ENCODE assay signal across 15 cellular contexts in the genomic region with DNA sequence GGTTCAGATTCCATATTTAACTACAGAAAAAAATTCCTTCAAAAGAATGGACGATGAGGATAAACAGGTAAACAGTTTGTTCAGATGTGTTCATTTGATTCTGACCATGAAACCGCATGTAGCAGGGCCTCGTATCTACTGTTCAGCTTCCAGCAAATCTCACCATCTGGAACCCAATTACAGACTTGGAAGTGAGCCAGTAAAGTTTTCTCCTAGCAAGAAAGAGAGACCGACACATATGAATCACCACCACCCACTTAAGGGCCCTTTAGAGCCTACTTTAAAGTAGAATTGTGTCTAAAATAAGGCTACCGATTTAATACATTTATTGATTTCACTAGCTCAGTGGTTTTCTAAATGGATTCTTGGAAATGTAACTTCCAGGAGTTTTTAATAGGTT.
DNase-seq lines count a peak whose midpoint lies in the region; ATAC-seq and TF ChIP-seq lines count a peak whose summit lies in the region.
"Had no signal": no experiment of that assay in that cellular context is flagged by ENCODE, and none has a peak within 500 bp of the region (broad histone marks: within the 10 kb centered on the region; RNA-seq: fewer than 3 reads in every experiment).

No MANE protein-coding gene starts in this region.

- H3K9me3 ChIP-seq in adipocyte (ENCODE audit: control insufficient read depth, low read length): no peaks in the 10 kb centered on the region
- H3K9me3 ChIP-seq: prostate gland, stomach had no signal

- no peaks in the 10 kb centered on the region for H3K27me3 Mint-ChIP-seq in activated CD4-positive, alpha-beta T cell treated with anti-CD3 and anti-CD28 coated beads, Interleukin-2, amount 10 ng/mL, durations not matched to agents 7 days and 5 days
- no peaks in the 10 kb centered on the region for H3K27me3 Mint-ChIP-seq in activated T-helper 1 cell treated with anti-CD3 and anti-CD28 coated beads, Interleukin-12 subunit alpha, Interleukin-12 subunit beta, Interleukin-2, Interleukin-4 antibody, amounts not matched to agents 30 ng/mL and 10 ng/mL and 1 ng/mL, durations not matched to agents 14 hours and 24 hours and 36 hours (ENCODE audit: insufficient read depth)
- H3K27me3 Mint-ChIP-seq: activated CD8-positive, alpha-beta T cell treated with anti-CD3 and anti-CD28 coated beads for 36 hours had no signal

- no peak overlapping the region for H3K27ac Mint-ChIP-seq in activated CD4-positive, alpha-beta T cell treated with anti-CD3 and anti-CD28 coated beads, Interleukin-2, amount 10 ng/mL, durations not matched to agents 7 days and 5 days
- no peak overlapping the region for H3K27ac Mint-ChIP-seq in activated T-helper 1 cell treated with anti-CD3 and anti-CD28 coated beads, Interleukin-12 subunit alpha, Interleukin-12 subunit beta, Interleukin-2, Interleukin-4 antibody, amounts not matched to agents 30 ng/mL and 10 ng/mL and 1 ng/mL, durations not matched to agents 14 hours and 24 hours and 36 hours
- H3K27ac Mint-ChIP-seq: activated CD8-positive, alpha-beta T cell treated with anti-CD3 and anti-CD28 coated beads for 36 hours; activated naive CD4-positive, alpha-beta T cell treated with anti-CD3 and anti-CD28 coated beads for 36 hours had no signal

- no peak overlapping the region for H3K9ac ChIP-seq in adipocyte (ENCODE audit: low read length)

- H3K4me3 ChIP-seq in adipocyte (ENCODE audit: low read length): no peak overlapping the region
- H3K4me3 ChIP-seq in foreskin fibroblast (ENCODE audit: low read depth in 1 of 2, low read length in 2 of 2): no peak overlapping the region
- H3K4me3 ChIP-seq: prostate gland, stomach had no signal

- ATAC-seq in GM21529 (IDR thresholded peaks at IDR 0.05; ENCODE audit: unreplicated experiment): no peak
- ATAC-seq: activated CD8-positive, alpha-beta T cell treated with anti-CD3 and anti-CD28 coated beads for 36 hours had no signal

- CTCF ChIA-PET in activated CD4-positive, alpha-beta T cell treated with anti-CD3 and anti-CD28 coated beads, Interleukin-2, amount 10 ng/mL, durations not matched to agents 7 days and 5 days (lab: Charles Lee): interaction anchor here (0.7 kb wide), 1 partner anchor 8 kb away, joined by 3 read pairs; no protein-coding TSS in a partner anchor

- TF ChIP-seq CTCF in foreskin fibroblast (IDR thresholded peaks at IDR 0.05; ENCODE audit: low read depth, low read length): no peak

- H3K27me3 ChIP-seq in adipocyte (replicated peaks; ENCODE audit: control insufficient read depth, insufficient read depth, low read length): peaks cover 4% of the 10 kb centered on the region
- H3K27me3 ChIP-seq: stomach had no signal

- DNase-seq in AG20443 (ENCODE audit: low spot score) (peak; percentile 10), NCI-H128 (lab: John Stamatoyannopoulos, UW; ENCODE audit: unreplicated experiment) (peak; percentile 60), adipocyte (ENCODE audit: low read depth) (peak; percentile 59), foreskin fibroblast (peak; percentile 69 to 81), activated T-cell treated with anti-CD3 and anti-CD28 coated beads for 4 hours (no peak)
- DNase-seq in activated CD4-positive, alpha-beta T cell treated with anti-CD3 and anti-CD28 coated beads, Interleukin-2, amount 10 ng/mL, durations not matched to agents 7 days and 5 days: no peak
- DNase-seq in activated T-helper 1 cell treated with anti-CD3 and anti-CD28 coated beads, Interleukin-12 subunit alpha, Interleukin-12 subunit beta, Interleukin-2, Interleukin-4 antibody, amounts not matched to agents 30 ng/mL and 10 ng/mL and 1 ng/mL, durations not matched to agents 14 hours and 24 hours and 36 hours (ENCODE audit: low spot score): no peak
- DNase-seq: activated CD8-positive, alpha-beta T cell treated with anti-CD3 and anti-CD28 coated beads for 36 hours; activated naive CD4-positive, alpha-beta T cell treated with anti-CD3 and anti-CD28 coated beads for 36 hours; GF-D8; NCI-H2081; stimulated activated CD4-positive, alpha-beta T cell treated with anti-CD3 and anti-CD28 coated beads, Interleukin-4, amount 100 ng/mL, for 1 hour; stomach had no signal

- H3K9me3 Mint-ChIP-seq in activated CD4-positive, alpha-beta T cell treated with anti-CD3 and anti-CD28 coated beads, Interleukin-2, amount 10 ng/mL, durations not matched to agents 7 days and 5 days: no peaks in the 10 kb centered on the region
- H3K9me3 Mint-ChIP-seq in activated T-helper 1 cell treated with anti-CD3 and anti-CD28 coated beads, Interleukin-12 subunit alpha, Interleukin-12 subunit beta, Interleukin-2, Interleukin-4 antibody, amounts not matched to agents 30 ng/mL and 10 ng/mL and 1 ng/mL, durations not matched to agents 14 hours and 24 hours and 36 hours: no peaks in the 10 kb centered on the region
- H3K9me3 Mint-ChIP-seq: activated CD8-positive, alpha-beta T cell treated with anti-CD3 and anti-CD28 coated beads for 36 hours; activated naive CD4-positive, alpha-beta T cell treated with anti-CD3 and anti-CD28 coated beads for 36 hours had no signal

- POLR2A ChIA-PET in activated CD4-positive, alpha-beta T cell treated with anti-CD3 and anti-CD28 coated beads, Interleukin-2, amount 10 ng/mL, durations not matched to agents 7 days and 5 days (lab: Charles Lee): no interaction called here

- no peaks in the 10 kb centered on the region for H3K36me3 ChIP-seq in adipocyte (ENCODE audit: control insufficient read depth, insufficient read depth, low read length, severe bottlenecking)
- H3K36me3 ChIP-seq: prostate gland, stomach had no signal

- intact Hi-C loops in activated T-helper 1 cell treated with anti-CD3 and anti-CD28 coated beads, Interleukin-12 subunit alpha, Interleukin-12 subunit beta, Interleukin-2, Interleukin-4 antibody, amounts not matched to agents 30 ng/mL and 10 ng/mL and 1 ng/mL, durations not matched to agents 14 hours and 24 hours and 36 hours (cut with micrococcal nuclease): no loop called here

- H3K4me1 Mint-ChIP-seq in activated CD4-positive, alpha-beta T cell treated with anti-CD3 and anti-CD28 coated beads, Interleukin-2, amount 10 ng/mL, durations not matched to agents 7 days and 5 days: no peaks in the 10 kb centered on the region
- no peaks in the 10 kb centered on the region for H3K4me1 Mint-ChIP-seq in activated T-helper 1 cell treated with anti-CD3 and anti-CD28 coated beads, Interleukin-12 subunit alpha, Interleukin-12 subunit beta, Interleukin-2, Interleukin-4 antibody, amounts not matched to agents 30 ng/mL and 10 ng/mL and 1 ng/mL, durations not matched to agents 14 hours and 24 hours and 36 hours (ENCODE audit: low read depth)

- no peak overlapping the region for H3K4me3 Mint-ChIP-seq in activated CD4-positive, alpha-beta T cell treated with anti-CD3 and anti-CD28 coated beads, Interleukin-2, amount 10 ng/mL, durations not matched to agents 7 days and 5 days
- H3K4me3 Mint-ChIP-seq in activated T-helper 1 cell treated with anti-CD3 and anti-CD28 coated beads, Interleukin-12 subunit alpha, Interleukin-12 subunit beta, Interleukin-2, Interleukin-4 antibody, amounts not matched to agents 30 ng/mL and 10 ng/mL and 1 ng/mL, durations not matched to agents 14 hours and 24 hours and 36 hours: no peak overlapping the region
- H3K4me3 Mint-ChIP-seq: activated CD8-positive, alpha-beta T cell treated with anti-CD3 and anti-CD28 coated beads for 36 hours; activated naive CD4-positive, alpha-beta T cell treated with anti-CD3 and anti-CD28 coated beads for 36 hours had no signal

- H3K36me3 Mint-ChIP-seq in activated CD4-positive, alpha-beta T cell treated with anti-CD3 and anti-CD28 coated beads, Interleukin-2, amount 10 ng/mL, durations not matched to agents 7 days and 5 days (ENCODE audit: low read depth): no peaks in the 10 kb centered on the region
- no peaks in the 10 kb centered on the region for H3K36me3 Mint-ChIP-seq in activated T-helper 1 cell treated with anti-CD3 and anti-CD28 coated beads, Interleukin-12 subunit alpha, Interleukin-12 subunit beta, Interleukin-2, Interleukin-4 antibody, amounts not matched to agents 30 ng/mL and 10 ng/mL and 1 ng/mL, durations not matched to agents 14 hours and 24 hours and 36 hours (ENCODE audit: low read depth)

- H3K4me1 ChIP-seq in adipocyte (ENCODE audit: control insufficient read depth, insufficient read depth, low read length): peaks cover 28% of the 10 kb centered on the region
- H3K4me1 ChIP-seq: prostate gland had no signal

Comparison
In these comparisons a context has a peak if more than half of its experiments do, and no peak if none do; other contexts are left out.
1. DNase-seq: peak in AG20443 (single experiment), NCI-H128 (single experiment), adipocyte (single experiment) and foreskin fibroblast (2 of 2); none in activated CD4-positive, alpha-beta T cell treated with anti-CD3 and anti-CD28 coated beads, Interleukin-2, amount 10 ng/mL, durations not matched to agents 7 days and 5 days (single experiment), activated T-cell treated with anti-CD3 and anti-CD28 coated beads for 4 hours (single experiment) and activated T-helper 1 cell treated with anti-CD3 and anti-CD28 coated beads, Interleukin-12 subunit alpha, Interleukin-12 subunit beta, Interleukin-2, Interleukin-4 antibody, amounts not matched to agents 30 ng/mL and 10 ng/mL and 1 ng/mL, durations not matched to agents 14 hours and 24 hours and 36 hours (single experiment).